Comparison of ENCODE assay signal across 28 cellular contexts in the genomic region with DNA sequence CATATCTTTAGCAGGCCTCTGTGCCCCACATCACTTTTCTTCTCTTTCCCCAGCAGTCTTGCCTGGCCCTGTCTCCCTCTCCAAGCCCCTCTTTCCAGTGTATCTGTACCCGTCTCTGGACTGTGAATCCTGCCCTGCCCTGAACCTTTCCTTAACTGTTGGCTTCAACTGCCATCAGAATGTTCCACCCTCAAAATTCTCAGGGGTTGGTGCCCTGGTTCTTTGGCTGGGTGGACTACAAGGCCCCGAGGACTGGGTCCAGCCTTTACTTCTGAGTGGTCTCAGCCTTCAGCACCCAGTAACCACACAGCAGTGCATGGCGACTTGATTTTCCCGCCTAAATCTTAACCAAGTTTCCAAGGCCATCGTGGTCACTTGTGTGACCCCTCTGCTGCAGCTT.
DNase-seq lines count a peak whose midpoint lies in the region; ATAC-seq, FAIRE-seq and TF ChIP-seq lines count a peak whose summit lies in the region.
"Had no signal": no experiment of that assay in that cellular context is flagged by ENCODE, and none has a peak within 500 bp of the region (broad histone marks: within the 10 kb centered on the region; RNA-seq: fewer than 3 reads in every experiment).

No MANE protein-coding gene starts in this region.

- no peak overlapping the region for H3K14ac ChIP-seq in H1 (ENCODE audit: insufficient read length)
- no peak overlapping the region for H3K14ac ChIP-seq in neuronal stem cell (ENCODE audit: low read length)

- H3K4me1 Mint-ChIP-seq in activated naive CD8-positive, alpha-beta T cell treated with anti-CD3 and anti-CD28 coated beads, Interleukin-2, amount 50 U/mL, for 24 hours = no peaks in the 10 kb centered on the region
- H3K4me1 Mint-ChIP-seq: CD14-positive monocyte; CD4-positive, alpha-beta memory T cell; CD4-positive, CD25-positive, alpha-beta regulatory T cell; CD8-positive, alpha-beta memory T cell had no signal

- no peaks in the 10 kb centered on the region for H4K20me1 ChIP-seq in H1 (replicated peaks in 1 of 2; ENCODE audit: control insufficient read depth in 1 of 2, insufficient read depth in 2 of 2, low read length in 2 of 2)
- H4K20me1 ChIP-seq: BLaER1 had no signal

- H3K79me1 ChIP-seq in H1 (ENCODE audit: low read depth, low read length) (no peaks in the 10 kb centered on the region), neuronal stem cell (ENCODE audit: low read depth, low read length) (peaks cover 2% of the 10 kb centered on the region)

- FAIRE-seq in bronchial epithelial cell (lab: Jason Lieb, UNC) (peak; percentile 64), H1 (lab: Jason Lieb, UNC) (no peak)
- FAIRE-seq: A204.1, GM12878, GM12892, GM18507, GM19239 had no signal

- H3K9me3 ChIP-seq in H1 (ENCODE audit: insufficient read depth in 2 of 2, low read depth in 1 of 2, low read length in 1 of 2) = no peaks in the 10 kb centered on the region; a peak in 1 of 4 replicates
- peaks cover 10 to 28% of the 10 kb centered on the region in 2 donors for H3K9me3 ChIP-seq in neuronal stem cell (replicated peaks in 1 of 2; ENCODE audit: control insufficient read depth in 2 of 2, insufficient read depth in 1 of 2, low read depth in 1 of 2, low read length in 2 of 2)
- H3K9me3 ChIP-seq: BE2C, BLaER1 had no signal

- H3K23me2 ChIP-seq in H1 (ENCODE audit: low read depth, low read length) = no peaks in the 10 kb centered on the region

- no peaks in the 10 kb centered on the region for H3K9me3 Mint-ChIP-seq in activated naive CD8-positive, alpha-beta T cell treated with anti-CD3 and anti-CD28 coated beads, Interleukin-2, amount 50 U/mL, for 24 hours
- H3K9me3 Mint-ChIP-seq: CD4-positive, CD25-positive, alpha-beta regulatory T cell; CD8-positive, alpha-beta memory T cell had no signal

- TF ChIP-seq RAD21 in H1 (IDR thresholded peaks at IDR 0.05 in 1 of 2, conservative IDR thresholded peaks at IDR 0.05 in 1 of 2; ENCODE audit: low read depth in 2 of 2, low read length in 2 of 2) = no peak

- H2BK15ac ChIP-seq in H1 (ENCODE audit: low read length) (no peak overlapping the region), neuronal stem cell (ENCODE audit: low read length) (peak overlapping the region; percentile 1)

- H2AFZ ChIP-seq in H1 (ENCODE audit: low read length) (no peak overlapping the region), neuronal stem cell (ENCODE audit: low read length) (no peak overlapping the region)

- no peak overlapping the region for H3K4me3 Mint-ChIP-seq in activated naive CD8-positive, alpha-beta T cell treated with anti-CD3 and anti-CD28 coated beads, Interleukin-2, amount 50 U/mL, for 24 hours
- H3K4me3 Mint-ChIP-seq: CD14-positive monocyte; CD4-positive, alpha-beta memory T cell; CD4-positive, CD25-positive, alpha-beta regulatory T cell; CD8-positive, alpha-beta memory T cell had no signal

- 90% methylated on average over 5 of the region's 5 CpGs; no CpG with 5 or more reads in 1 of the 2 experiments for WGBS in H1 (ENCODE audit: extremely low coverage in 1 of 2, insufficient coverage in 1 of 2, insufficient read length in 1 of 2, insufficient replicate concordance in 2 of 2, low coverage in 1 of 2, low lambda C conversion rate in 2 of 2, missing lambda C conversion rate in 1 of 2), 2 experiments
- no CpG with 5 or more reads among the region's 5 CpGs for WGBS in neuronal stem cell (ENCODE audit: extremely low coverage in 2 of 2, insufficient read length in 2 of 2, insufficient replicate concordance in 1 of 2), 2 donors

- CTCF ChIA-PET in H1 (lab: Charles Lee; ENCODE audit: partially characterized antibody) = interaction anchor here (1.5 kb wide), 1 partner anchor 11 kb away, joined by 6 read pairs; no protein-coding TSS in a partner anchor

- H3K27ac ChIP-seq in H1 (ENCODE audit: low read depth, low read length) (no peak overlapping the region), neuronal stem cell (replicated peaks; ENCODE audit: low read length) (no peak overlapping the region)
- H3K27ac ChIP-seq: BLaER1 had no signal

- H3K4me1 ChIP-seq in H1 (replicated peaks in 1 of 4; ENCODE audit: control insufficient read depth in 3 of 4, insufficient read depth in 4 of 4, low read length in 3 of 4) (no peaks in the 10 kb centered on the region), neuronal stem cell (ENCODE audit: control insufficient read depth in 2 of 2, insufficient read depth in 1 of 2, low read depth in 1 of 2, low read length in 2 of 2) (peaks cover 4 to 5% of the 10 kb centered on the region in 2 donors)
- H3K4me1 ChIP-seq: BE2C had no signal

- H3K9ac ChIP-seq in H1 (replicated peaks in 1 of 4; ENCODE audit: extremely low read depth in 1 of 4, low read depth in 3 of 4, low read length in 3 of 4) (no peak overlapping the region), neuronal stem cell (ENCODE audit: low read depth, low read length, poor library complexity) (no peak overlapping the region)
- H3K9ac ChIP-seq: BLaER1 had no signal

- H3K36me3 Mint-ChIP-seq in activated naive CD8-positive, alpha-beta T cell treated with anti-CD3 and anti-CD28 coated beads, Interleukin-2, amount 50 U/mL, for 24 hours (ENCODE audit: low read depth) = no peaks in the 10 kb centered on the region
- H3K36me3 Mint-ChIP-seq: CD14-positive monocyte; CD4-positive, alpha-beta memory T cell; CD4-positive, CD25-positive, alpha-beta regulatory T cell; CD8-positive, alpha-beta memory T cell had no signal

- H2BK5ac ChIP-seq in H1 (ENCODE audit: low read depth, low read length) = no peak overlapping the region
- H2BK5ac ChIP-seq in neuronal stem cell (ENCODE audit: low read length) = no peak overlapping the region

- H4K8ac ChIP-seq in H1 (ENCODE audit: extremely low read depth, insufficient read depth, low read length) = no peak overlapping the region
- H4K8ac ChIP-seq in neuronal stem cell (ENCODE audit: low read depth, low read length) = no peak overlapping the region

- H2BK12ac ChIP-seq in H1 (ENCODE audit: low read depth, low read length) = no peak overlapping the region
- no peak overlapping the region for H2BK12ac ChIP-seq in neuronal stem cell (ENCODE audit: low read length)

- H3K4me3 ChIP-seq in bronchial epithelial cell (ENCODE audit: low read depth, low read length) = no peak overlapping the region
- H3K4me3 ChIP-seq in H1 (ENCODE audit: extremely low read depth in 1 of 4, insufficient read depth in 2 of 4, low read depth in 3 of 4, low read length in 4 of 4) = no peak overlapping the region
- no peak overlapping the region for H3K4me3 ChIP-seq in neuronal stem cell (ENCODE audit: low read length in 2 of 2)
- H3K4me3 ChIP-seq: BLaER1, GM12878 had no signal

- H3K23ac ChIP-seq in H1 (ENCODE audit: insufficient read length) (no peak overlapping the region), neuronal stem cell (ENCODE audit: low read depth, low read length, poor library complexity) (no peak overlapping the region)

- no peak overlapping the region for H4K5ac ChIP-seq in H1 (ENCODE audit: insufficient read length, low read depth, low read length)

- H3K18ac ChIP-seq in H1 (ENCODE audit: extremely low read depth, low read length) (no peak overlapping the region), neuronal stem cell (ENCODE audit: low read length) (no peak overlapping the region)

- ATAC-seq in activated naive CD8-positive, alpha-beta T cell treated with anti-CD3 and anti-CD28 coated beads, Interleukin-2, amount 50 U/mL, for 24 hours = no peak
- no peak for ATAC-seq in GM18520 (IDR thresholded peaks at IDR 0.05; ENCODE audit: unreplicated experiment)
- ATAC-seq: GM12878 had no signal

- TF ChIP-seq CTCF in bronchial epithelial cell (IDR thresholded peaks at IDR 0.05; ENCODE audit: insufficient read depth, low read length, severe bottlenecking) (no peak), H1 (IDR thresholded peaks at IDR 0.05; ENCODE audit: control extremely low read depth in 1 of 3, insufficient read depth in 1 of 3, low read depth in 1 of 3, low read length in 3 of 3) (no peak)

- no peak overlapping the region for H2BK20ac ChIP-seq in H1 (ENCODE audit: low read length)

- TF ChIP-seq POLR2A in H1 (IDR thresholded peaks at IDR 0.05; ENCODE audit: control extremely low read depth in 1 of 2, low read depth in 2 of 2, low read length in 2 of 2) = no peak

- H3K4ac ChIP-seq in H1 (replicated peaks; ENCODE audit: insufficient read length, low read depth, low read length) (no peak overlapping the region), neuronal stem cell (ENCODE audit: low read length) (no peak overlapping the region)

- H3K56ac ChIP-seq in H1 (replicated peaks; ENCODE audit: insufficient read length, low read depth, low read length) = no peak overlapping the region

- no peak overlapping the region for H2AK5ac ChIP-seq in H1 (ENCODE audit: low read depth, low read length)
- H2AK5ac ChIP-seq in neuronal stem cell (ENCODE audit: low read depth, low read length) = peak overlapping the region; percentile 5

- H3K27ac Mint-ChIP-seq in activated naive CD8-positive, alpha-beta T cell treated with anti-CD3 and anti-CD28 coated beads, Interleukin-2, amount 50 U/mL, for 24 hours = no peak overlapping the region
- H3K27ac Mint-ChIP-seq: CD14-positive monocyte; CD4-positive, CD25-positive, alpha-beta regulatory T cell; CD8-positive, alpha-beta memory T cell had no signal

- H2BK120ac ChIP-seq in H1 (replicated peaks; ENCODE audit: low read depth, low read length) (no peak overlapping the region), neuronal stem cell (ENCODE audit: low read depth, low read length) (no peak overlapping the region)

- H3K27me3 Mint-ChIP-seq in activated naive CD8-positive, alpha-beta T cell treated with anti-CD3 and anti-CD28 coated beads, Interleukin-2, amount 50 U/mL, for 24 hours = no peaks in the 10 kb centered on the region

- H3K27me3 ChIP-seq in bronchial epithelial cell (ENCODE audit: control insufficient read depth, insufficient read depth, low read length) (no peaks in the 10 kb centered on the region), H1 (replicated peaks in 1 of 4; ENCODE audit: control insufficient read depth in 3 of 4, extremely low read depth in 1 of 4, insufficient read depth in 3 of 4, low read length in 3 of 4) (peaks cover 0 to under 1% (median 0%) of the 10 kb centered on the region in 4 experiments; a peak in 1 of 7 replicates), neuronal stem cell (ENCODE audit: control insufficient read depth in 3 of 3, insufficient read depth in 3 of 3, low read depth in 1 of 3, low read length in 3 of 3) (no peaks in the 10 kb centered on the region)
- H3K27me3 ChIP-seq: BE2C, BLaER1 had no signal

- H3K4me2 ChIP-seq in H1 (ENCODE audit: insufficient read depth in 1 of 2, low read depth in 2 of 2, low read length in 2 of 2) (no peak overlapping the region), neuronal stem cell (ENCODE audit: insufficient read depth, low read length, poor library complexity, severe bottlenecking) (no peak overlapping the region)
- H3K4me2 ChIP-seq: BLaER1 had no signal

- DNase-seq in bronchial epithelial cell (ENCODE audit: low read depth) (no peak), H1 (ENCODE audit: low read depth in 1 of 2, low spot score in 2 of 2) (no peak), neuronal stem cell (ENCODE audit: low spot score) (no peak)
- no peak for DNase-seq in activated naive CD4-positive, alpha-beta T cell treated with Interleukin-2 at 50 U/mL for 16 hours
- DNase-seq in activated naive CD8-positive, alpha-beta T cell treated with anti-CD3 and anti-CD28 coated beads, Interleukin-2, amount 50 U/mL, for 24 hours = no peak
- DNase-seq: 8988T; ACHN; BE2C; C1 segment of cervical spinal cord; CD4-positive, alpha-beta memory T cell; CD4-positive, CD25-positive, alpha-beta regulatory T cell; CD8-positive, alpha-beta memory T cell; COR-L47; DMS 273 treated with DMSO at 0.1 percent for 48 hours; DMS153; DMS53; DMS79; DND-41; EL; GDM1 had no signal

- POLR2A ChIA-PET in H1 (lab: Charles Lee; ENCODE audit: partially characterized antibody) = no interaction called here

- H3K36me3 ChIP-seq in bronchial epithelial cell (ENCODE audit: control insufficient read depth, insufficient read depth, low read length) (no peaks in the 10 kb centered on the region), H1 (ENCODE audit: control insufficient read depth in 2 of 4, insufficient read depth in 4 of 4, low read length in 3 of 4) (no peaks in the 10 kb centered on the region), neuronal stem cell (replicated peaks in 1 of 2; ENCODE audit: control insufficient read depth in 2 of 2, insufficient read depth in 2 of 2, low read length in 2 of 2) (peaks cover 2 to 35% of the 10 kb centered on the region in 2 donors)
- H3K36me3 ChIP-seq: BE2C, BLaER1 had no signal

- no peaks in the 10 kb centered on the region for H3K79me2 ChIP-seq in H1 (ENCODE audit: control insufficient read depth in 1 of 2, insufficient read depth in 2 of 2, low read length in 2 of 2)

- TF ChIP-seq EP300 in H1 (IDR thresholded peaks at IDR 0.05; ENCODE audit: borderline replicate concordance in 1 of 2, low read depth in 2 of 2, low read length in 2 of 2) = no peak

- no peak overlapping the region for H4K91ac ChIP-seq in H1 (replicated peaks; ENCODE audit: insufficient read length, low read length)
- no peak overlapping the region for H4K91ac ChIP-seq in neuronal stem cell (ENCODE audit: low read depth, low read length, poor library complexity)
